Comparison of ENCODE assay signal across 8 cellular contexts in the genomic region with DNA sequence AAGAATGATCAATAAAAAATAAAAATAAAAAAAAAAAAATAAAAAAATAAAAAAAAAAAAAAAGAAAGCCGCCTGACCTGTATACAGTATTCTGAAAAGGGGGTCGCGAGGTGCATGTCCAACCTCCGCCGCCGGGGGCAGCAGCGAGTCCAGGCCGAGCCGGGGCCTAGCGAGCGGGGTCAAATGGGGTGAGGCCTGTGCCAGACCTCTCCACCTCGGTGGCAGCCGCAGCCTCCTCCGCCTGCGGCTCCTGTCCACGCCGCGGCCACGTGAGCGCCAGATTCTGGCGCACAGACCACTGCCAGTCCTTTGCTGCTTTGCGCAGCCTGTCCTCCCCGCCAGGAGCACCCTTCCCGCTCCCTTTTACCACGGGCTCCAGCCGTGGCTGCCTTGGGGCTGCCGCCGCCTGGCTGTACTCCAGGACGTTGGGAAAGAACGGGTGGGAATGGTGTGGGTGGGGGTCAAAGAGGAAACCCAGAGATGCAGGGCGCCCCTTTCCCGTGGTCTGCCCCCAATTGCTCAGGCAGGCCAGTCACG. TPM values are rescaled to one million over a fixed set of nuclear protein-coding genes. Genes with fewer than 3 reads are reported as not detected.
DNase-seq lines count a peak whose midpoint lies in the region; ATAC-seq and TF ChIP-seq lines count a peak whose summit lies in the region.

No MANE protein-coding gene starts in this region.

- H3K4me3 ChIP-seq in RWPE2 (ENCODE audit: severe bottlenecking) (no peak overlapping the region), gastroesophageal sphincter (peak overlapping the region in 1 of 2 donors; percentile 30), transverse colon (peak overlapping the region in 1 of 4 donors; percentile 19)

- TF ChIP-seq CTCF in RWPE2 (IDR thresholded peaks at IDR 0.05; ENCODE audit: poor library complexity, severe bottlenecking) (peak; percentile 90), gastroesophageal sphincter (IDR thresholded peaks at IDR 0.05) (peak in 3 of 4 experiments; percentile 77 to 87 (median 78)), transverse colon (IDR thresholded peaks at IDR 0.05) (peak; percentile 85 to 95 (median 93))

- TF ChIP-seq POLR2A in gastroesophageal sphincter (IDR thresholded peaks at IDR 0.05) (no peak), transverse colon (IDR thresholded peaks at IDR 0.05) (no peak)

- no peak for TF ChIP-seq EP300 in gastroesophageal sphincter (IDR thresholded peaks at IDR 0.05)
- no peak for TF ChIP-seq EP300 in transverse colon (IDR thresholded peaks at IDR 0.05; ENCODE audit: low read depth)

- WGBS in gastroesophageal sphincter (ENCODE audit: low coverage in 1 of 2), 2 donors = 9 to 77% methylated on average over 3 to 23 of the region's 33 CpGs
- whole genome bisulfite sequencing in transverse colon (ENCODE audit: low coverage in 1 of 2), 2 donors = 8% methylated on average over 5 to 26 of the region's 33 CpGs

- in situ Hi-C loops in transverse colon (cut with MboI; ENCODE audit: low pct_ligation_motif_present in 1 of 4, low pct_unique_long_range_greater_than_20kb in 1 of 4, low sequenced_read_pairs in 3 of 4) = no loop called here

- intact Hi-C loops in transverse colon (cut with DNase I; ENCODE audit: low total_unique reads) = no loop called here

- H3K27me3 ChIP-seq in RWPE2 (ENCODE audit: insufficient read depth, poor library complexity, severe bottlenecking) = no peaks in the 10 kb centered on the region
- H3K27me3 ChIP-seq in gastroesophageal sphincter = no peaks in the 10 kb centered on the region
- no peaks in the 10 kb centered on the region for H3K27me3 ChIP-seq in transverse colon

- H3K4me1 ChIP-seq in RWPE2 (ENCODE audit: insufficient read depth, poor library complexity, severe bottlenecking) (no peaks in the 10 kb centered on the region), gastroesophageal sphincter (peaks cover 0 to 48% (median 10%) of the 10 kb centered on the region in 3 donors), transverse colon (peaks cover 3 to 26% (median 22%) of the 10 kb centered on the region in 4 donors)

- no peaks in the 10 kb centered on the region for H3K9me3 ChIP-seq in RWPE2 (ENCODE audit: severe bottlenecking)
- no peaks in the 10 kb centered on the region for H3K9me3 ChIP-seq in gastroesophageal sphincter
- H3K9me3 ChIP-seq in transverse colon = no peaks in the 10 kb centered on the region

- H3K27ac ChIP-seq in RWPE2 (ENCODE audit: poor library complexity, severe bottlenecking) = peak overlapping the region; percentile 19
- peak overlapping the region in 3 of 4 donors; percentile 69 to 73 (median 69) for H3K27ac ChIP-seq in gastroesophageal sphincter
- H3K27ac ChIP-seq in transverse colon = peak overlapping the region; percentile 60 to 82 (median 66)

- peaks cover 17% of the 10 kb centered on the region for H3K36me3 ChIP-seq in RWPE2 (ENCODE audit: low read depth)
- peaks cover 0 to 17% of the 10 kb centered on the region in 2 donors for H3K36me3 ChIP-seq in gastroesophageal sphincter
- H3K36me3 ChIP-seq in transverse colon = no peaks in the 10 kb centered on the region

- peak; percentile 61 for ATAC-seq in HG03159 (IDR thresholded peaks at IDR 0.05; ENCODE audit: unreplicated experiment)
- peak; percentile 30; the same call in 2 of the 3 replicates for ATAC-seq in RWPE2 (ENCODE audit: low read depth)
- ATAC-seq in gastroesophageal sphincter = peak; percentile 87
- no peak for ATAC-seq in GM18858 (IDR thresholded peaks at IDR 0.05; ENCODE audit: unreplicated experiment)

- peak; percentile 78 for DNase-seq in GF-D8 (lab: John Stamatoyannopoulos, UW)
- DNase-seq in RWPE2 (ENCODE audit: low spot score) = peak; percentile 55
- DNase-seq in activated effector memory CD4-positive, alpha-beta T cell treated with Interleukin-2 at 50 U/mL for 16 hours = peak; percentile 60
- DNase-seq in pons (ENCODE audit: low spot score) = peak; percentile 75
- DNase-seq in transverse colon = peak; percentile 88

RNA-seq across cellular contexts. Expression of gene BCKDK, which starts 2.4 kb away (rescaled TPM):
- total RNA-seq in gastroesophageal sphincter (10 to 100 TPM; 26.5 to 70.2 (median 39.8) TPM), transverse colon (10 to 100 TPM; 46.8 to 56.5 (median 51.3) TPM)

RNA-seq across cellular contexts. Expression of gene VKORC1, which starts 11.1 kb away (rescaled TPM):
- total RNA-seq in gastroesophageal sphincter = 100 to 1,000 TPM in 3 of 4 donors, 10 to 100 TPM in 1; 93.6 to 119 (median 107) TPM
- 10 to 100 TPM; 29.5 to 89.0 (median 72.0) TPM for total RNA-seq in transverse colon

RNA-seq across cellular contexts. Expression of gene KAT8, which starts 11.7 kb away (rescaled TPM):
- total RNA-seq in gastroesophageal sphincter (10 to 100 TPM; 65.6 to 81.4 (median 72.3) TPM), transverse colon (10 to 100 TPM; 61.0 to 93.5 (median 62.1) TPM)

RNA-seq across cellular contexts. Expression of gene PRSS53, which starts 17.0 kb away (rescaled TPM):
- total RNA-seq in gastroesophageal sphincter (1 to 10 TPM in 3 of 4 donors, under 1 TPM in 1; 0.25 to 4.4 (median 2.6) TPM), transverse colon (1 to 10 TPM; 1.1 to 5.2 (median 3.1) TPM)

RNA-seq across cellular contexts. Expression of gene PRSS8, which starts 29.8 kb away (rescaled TPM):
- total RNA-seq in gastroesophageal sphincter (1 to 10 TPM in 1 of 4 donors, not detected in 3; 4.1 TPM), transverse colon (100 to 1,000 TPM; 101 to 510 (median 372) TPM)

Comparison
In these comparisons a context has a peak if more than half of its experiments do, and no peak if none do; other contexts are left out.
1. H3K27ac ChIP-seq: peak in every context shown above with its lines; median percentile 69 in gastroesophageal sphincter; 66 in transverse colon; 19 in RWPE2.